7 cellular contexts compared by ENCODE assay signal in genomic region chr6:28643017-28643740, GRCh38.
DNase-seq lines count a peak whose midpoint lies in the region; ATAC-seq and TF ChIP-seq lines count a peak whose summit lies in the region.

No MANE protein-coding gene starts in this region.

- H3K36me3 Mint-ChIP-seq in activated naive CD8-positive, alpha-beta T cell, result peaks cover under 1% of the 10 kb centered on the region
- H3K36me3 Mint-ChIP-seq in progenitor cell of endocrine pancreas (ENCODE audit: insufficient read depth) (no peaks in the 10 kb centered on the region), CD14-positive monocyte (no peaks in the 10 kb centered on the region)

- no peaks in the 10 kb centered on the region for H3K9me3 Mint-ChIP-seq in activated naive CD8-positive, alpha-beta T cell (ENCODE audit: low read depth)
- H3K9me3 Mint-ChIP-seq in progenitor cell of endocrine pancreas (ENCODE audit: low read depth), result no peaks in the 10 kb centered on the region
- H3K9me3 Mint-ChIP-seq in CD14-positive monocyte, result peaks cover 8 to 40% (median 20%) of the 10 kb centered on the region in 7 donors

- H3K4me3 Mint-ChIP-seq in activated naive CD8-positive, alpha-beta T cell, result no peak overlapping the region
- H3K4me3 Mint-ChIP-seq in progenitor cell of endocrine pancreas (ENCODE audit: low read depth) (no peak overlapping the region), CD14-positive monocyte (no peak overlapping the region)

- no peak for TF ChIP-seq CTCF in GM13977 (IDR thresholded peaks at IDR 0.05; ENCODE audit: extremely low read depth, insufficient read depth, missing control alignments)
- TF ChIP-seq CTCF in progenitor cell of endocrine pancreas (IDR thresholded peaks at IDR 0.05; ENCODE audit: unreplicated experiment), result no peak
- TF ChIP-seq CTCF in CD14-positive monocyte (IDR thresholded peaks at IDR 0.05), result no peak

- peak overlapping the region; percentile 9 for H3K27ac Mint-ChIP-seq in activated naive CD8-positive, alpha-beta T cell
- H3K27ac Mint-ChIP-seq in progenitor cell of endocrine pancreas, result peak overlapping the region; percentile 28
- no peak overlapping the region for H3K27ac Mint-ChIP-seq in CD14-positive monocyte

- peaks cover 1% of the 10 kb centered on the region for H3K4me1 Mint-ChIP-seq in activated naive CD8-positive, alpha-beta T cell (ENCODE audit: low read depth)
- no peaks in the 10 kb centered on the region for H3K4me1 Mint-ChIP-seq in progenitor cell of endocrine pancreas (ENCODE audit: low read depth)
- H3K4me1 Mint-ChIP-seq in CD14-positive monocyte, result peaks cover 3% of the 10 kb centered on the region

- H3K27me3 Mint-ChIP-seq in activated naive CD8-positive, alpha-beta T cell, result peaks cover 31% of the 10 kb centered on the region
- H3K27me3 Mint-ChIP-seq in progenitor cell of endocrine pancreas (peaks cover under 1% of the 10 kb centered on the region), CD14-positive monocyte (ENCODE audit: low read depth in 3 of 3) (peaks cover 24 to 36% (median 27%) of the 10 kb centered on the region in 3 donors)

- no peak for ATAC-seq in HG03521 (IDR thresholded peaks at IDR 0.05; ENCODE audit: unreplicated experiment)
- ATAC-seq in HG03520 (IDR thresholded peaks at IDR 0.05; ENCODE audit: unreplicated experiment), result no peak

- in situ Hi-C loops in GM13977 (cut with MboI; ENCODE audit: low pct_unique_long_range_greater_than_20kb, low sequenced_read_pairs, unreplicated experiment), result no loop called here

- DNase-seq in GM13977 (ENCODE audit: low spot score) (peak; percentile 34), MV-4-11 (lab: John Stamatoyannopoulos, UW) (peak; percentile 54), progenitor cell of endocrine pancreas (ENCODE audit: low spot score, unreplicated experiment) (no peak), CD14-positive monocyte (ENCODE audit: low spot score) (no peak)

- intact Hi-C loops in CD14-positive monocyte (cut with micrococcal nuclease), result no loop called here

Comparison
In these comparisons a context has a peak if more than half of its experiments do, and no peak if none do; other contexts are left out.
1. DNase-seq: peak in GM13977 (single experiment) and MV-4-11 (single experiment); none in progenitor cell of endocrine pancreas (single experiment) and CD14-positive monocyte (single experiment).
2. H3K27ac Mint-ChIP-seq: peak in activated naive CD8-positive, alpha-beta T cell (single experiment) and progenitor cell of endocrine pancreas (single experiment); none in CD14-positive monocyte (0 of 7).